1 cellular context compared by ENCODE assay signal in genomic region chr4:15006416-15007024, GRCh38.
TF ChIP-seq lines count a peak whose summit lies in the region.

No MANE protein-coding gene starts in this region.

TF ChIP-seq in K562, 482 proteins besides CTCF, POLR2A, EP300 and RAD21 (continued from another document):
- TF ChIP-seq ARID3A (IDR thresholded peaks at IDR 0.05; ENCODE audit: borderline replicate concordance, low read depth, low read length), result peak; percentile 85
